Comparison of ENCODE assay signal across 17 cellular contexts in genomic region chr3:171352387-171352935, GRCh38.
"Had no signal": no experiment of that assay in that cellular context is flagged by ENCODE, and none has a peak within 500 bp of the region (broad histone marks: within the 10 kb centered on the region; RNA-seq: fewer than 3 reads in every experiment).

No MANE protein-coding gene starts in this region.

- H3K9me3 ChIP-seq: esophagus squamous epithelium, neutrophil, thoracic aorta had no signal

- FAIRE-seq: endothelial cell of umbilical vein had no signal

- DNase-seq: activated CD4-positive, alpha-beta T cell treated with anti-CD3 and anti-CD28 coated beads, Interleukin-2, amount 10 ng/mL, durations not matched to agents 24 days and 14 days; activated CD8-positive, alpha-beta memory T cell treated with anti-CD3 and anti-CD28 coated beads, Interleukin-2, amount 50 U/mL, for 4 hours; activated naive CD4-positive, alpha-beta T cell treated with anti-CD3 and anti-CD28 coated beads, Interleukin-2, amount 10 ng/mL, durations not matched to agents 7 days and 5 days; activated naive CD8-positive, alpha-beta T cell treated with anti-CD3 and anti-CD28 coated beads, Interleukin-2, amount 50 U/mL, for 24 hours; activated T-cell treated with anti-CD3 and anti-CD28 coated beads, Interleukin-2, amount 50 U/mL, for 4 hours; aorta; cerebellar nuclear complex; effector memory CD4-positive, alpha-beta T cell; esophagus squamous epithelium; T-helper 1 cell had no signal

- H3K4me3 ChIP-seq: esophagus squamous epithelium, thoracic aorta had no signal

- H3K36me3 ChIP-seq: esophagus squamous epithelium, neutrophil, thoracic aorta had no signal

- ATAC-seq: natural killer cell treated with Interleukin-12 subunit alpha and Interleukin-12 subunit beta and Interleukin-15 and Interleukin-18, amount 100 ng/mL, for 72 hours; sciatic nerve; stimulated activated memory B cell treated with anti-CD40 and anti-IgM and Interleukin-4, amounts not matched to agents 10 μg/mL and 1 μg/mL and 100 μg/mL, for 72 hours had no signal

- H2AFZ ChIP-seq: parathyroid adenoma had no signal

- H3K4me1 ChIP-seq: parathyroid adenoma had no signal

- H3K27ac ChIP-seq: neutrophil, parathyroid adenoma, thoracic aorta had no signal

- H3K79me2 ChIP-seq: parathyroid adenoma had no signal

- H3K27me3 ChIP-seq: esophagus squamous epithelium, neutrophil had no signal

- H3K9ac ChIP-seq: parathyroid adenoma had no signal
